In genomic region chr10:102202386-102202785, GRCh38 we compare ENCODE assay signal across 29 cellular contexts. TPM values are rescaled to one million over a fixed set of nuclear protein-coding genes. Genes with fewer than 3 reads are reported as not detected.
"Had no signal": no experiment of that assay in that cellular context is flagged by ENCODE, and none has a peak within 500 bp of the region (broad histone marks: within the 10 kb centered on the region; RNA-seq: fewer than 3 reads in every experiment).

No MANE protein-coding gene starts in this region.

- H3K4me3 ChIP-seq: heart right ventricle, lower lobe of right lung, right lobe of liver, skin epidermis, tibial nerve had no signal

- H3K36me3 ChIP-seq: heart right ventricle, lower lobe of right lung, right lobe of liver, tibial nerve had no signal

- H3K27me3 ChIP-seq: heart right ventricle, right lobe of liver, tibial nerve had no signal

- DNase-seq: activated CD4-positive, alpha-beta T cell treated with anti-CD3 and anti-CD28 coated beads, Interleukin-2, amount 10 ng/mL, durations not matched to agents 7 days and 5 days; activated CD8-positive, alpha-beta memory T cell treated with anti-CD3 and anti-CD28 coated beads for 24 hours; activated effector memory CD4-positive, alpha-beta T cell treated with Interleukin-2 at 50 U/mL for 16 hours; activated naive CD4-positive, alpha-beta T cell treated with anti-CD3 and anti-CD28 coated beads, Interleukin-2, amount 50 U/mL, for 16 hours; activated T-cell treated with anti-CD3 and anti-CD28 coated beads, Interleukin-2, amount 50 U/mL, for 48 hours; central memory CD4-positive, alpha-beta T cell; dermis blood vessel endothelial cell; effector CD8-positive, alpha-beta T cell; erythroblast; foreskin fibroblast; heart right ventricle; lower lobe of right lung; mesendoderm; naive B cell; occipital lobe; right lobe of liver; stimulated activated CD4-positive, alpha-beta T cell treated with anti-CD3 and anti-CD28 coated beads, Interleukin-15, amount 100 ng/mL, for 24 hours; stimulated activated CD8-positive, alpha-beta memory T cell treated with anti-CD3 and anti-CD28 coated beads, Interleukin-4, amount 100 ng/mL, for 48 hours; stimulated activated naive CD4-positive, alpha-beta T cell treated with Interleukin-2 at 50 U/mL for 16 hours; substantia nigra had no signal

- ATAC-seq: activated CD4-positive, CD25-positive, alpha-beta regulatory T cell treated with anti-CD3 and anti-CD28 coated beads, Interleukin-2, amount 50 U/mL, for 24 hours; heart right ventricle; lower lobe of right lung; right lobe of liver had no signal

- H3K4me1 ChIP-seq: heart right ventricle, lower lobe of right lung, right lobe of liver, tibial nerve had no signal

- H3K27ac ChIP-seq: heart right ventricle, lower lobe of right lung, right lobe of liver, skin epidermis, tibial nerve, VCaP had no signal

- H3K36me3 Mint-ChIP-seq: naive B cell had no signal

- H3K9me3 ChIP-seq: right lobe of liver had no signal

- H3K4me3 Mint-ChIP-seq: activated CD4-positive, alpha-beta T cell treated with anti-CD3 and anti-CD28 coated beads, Interleukin-2, amount 10 ng/mL, durations not matched to agents 7 days and 5 days had no signal

- H3K27ac Mint-ChIP-seq: activated CD4-positive, alpha-beta T cell treated with anti-CD3 and anti-CD28 coated beads, Interleukin-2, amount 10 ng/mL, durations not matched to agents 7 days and 5 days; naive B cell had no signal

RNA-seq across cellular contexts. Expression of gene ELOVL3, which starts 23.7 kb away (rescaled TPM):
- total RNA-seq: activated CD4-positive, alpha-beta T cell treated with anti-CD3 and anti-CD28 coated beads, Interleukin-2, amount 10 ng/mL, durations not matched to agents 7 days and 5 days; dermis blood vessel endothelial cell; mucosa of gallbladder; right lobe of liver; T-helper 2 cell treated with Interferon-gamma antibody and Interleukin-4, amounts not matched to agents 100 ng/mL and 5 ng/mL, for 36 hours; tibial nerve had no signal
- polyA plus RNA-seq: neural cell had no signal

RNA-seq across cellular contexts. Expression of gene PITX3, which starts 38.9 kb away (rescaled TPM):
- total RNA-seq: activated CD4-positive, alpha-beta T cell treated with anti-CD3 and anti-CD28 coated beads, Interleukin-2, amount 10 ng/mL, durations not matched to agents 7 days and 5 days; dermis blood vessel endothelial cell; fibroblast of lung; lower lobe of right lung; mucosa of gallbladder; occipital lobe; right lobe of liver; T-helper 2 cell treated with Interferon-gamma antibody and Interleukin-4, amounts not matched to agents 100 ng/mL and 5 ng/mL, for 36 hours; tibial nerve had no signal
- polyA plus RNA-seq: fibroblast of lung, keratinocyte, neural cell had no signal
